Comparison of ENCODE assay signal across 15 cellular contexts in the genomic region with DNA sequence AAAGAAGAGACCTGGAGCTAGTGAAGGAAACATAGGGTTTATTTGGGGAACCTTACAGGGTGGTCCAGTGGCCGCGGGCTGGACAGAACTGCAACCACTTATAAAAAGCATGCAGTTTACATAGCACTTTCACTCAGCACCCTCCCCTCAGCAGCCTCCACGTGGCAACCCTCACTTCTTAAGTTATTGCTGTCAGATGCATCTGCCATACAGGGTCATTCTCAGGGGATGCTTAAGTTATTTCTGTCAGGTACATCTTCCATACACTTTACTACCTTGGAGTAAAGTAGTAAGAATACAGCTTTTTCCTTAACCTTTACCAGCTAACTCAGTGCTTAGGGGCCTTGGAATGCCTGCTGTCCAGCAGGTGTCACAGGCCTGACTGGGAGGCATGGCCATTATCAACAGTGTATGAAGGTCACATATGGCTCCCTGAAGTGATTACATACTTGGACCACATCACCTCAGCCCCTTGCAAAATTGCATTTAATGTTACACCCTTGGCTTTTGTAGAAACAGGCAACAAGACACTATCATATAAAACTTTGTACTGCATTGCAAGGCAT. TPM values are rescaled to one million over a fixed set of nuclear protein-coding genes. Genes with fewer than 3 reads are reported as not detected.
DNase-seq lines count a peak whose midpoint lies in the region; ATAC-seq and TF ChIP-seq lines count a peak whose summit lies in the region.
"Had no signal": no experiment of that assay in that cellular context is flagged by ENCODE, and none has a peak within 500 bp of the region (broad histone marks: within the 10 kb centered on the region; RNA-seq: fewer than 3 reads in every experiment).

No MANE protein-coding gene starts in this region.

- no peaks in the 10 kb centered on the region for H3K9me3 Mint-ChIP-seq in activated CD4-positive, alpha-beta T cell treated with anti-CD3 and anti-CD28 coated beads for 36 hours (ENCODE audit: low read depth)
- no peaks in the 10 kb centered on the region for H3K9me3 Mint-ChIP-seq in WTC11
- H3K9me3 Mint-ChIP-seq in nephron progenitor cell: no peaks in the 10 kb centered on the region
- H3K9me3 Mint-ChIP-seq: activated T-cell treated with anti-CD3 and anti-CD28 coated beads, Interleukin-2, amount 50 U/mL, for 4 hours had no signal

- H3K9me3 ChIP-seq in HEK293 (ENCODE audit: control insufficient read depth, insufficient read depth, low read depth, low read length): no peaks in the 10 kb centered on the region
- H3K9me3 ChIP-seq: neutrophil, stomach had no signal

- peaks cover 13 to 19% of the 10 kb centered on the region in 2 experiments for H3K36me3 ChIP-seq in HEK293 (ENCODE audit: control insufficient read depth in 2 of 2, insufficient read depth in 1 of 2, low read length in 2 of 2)

- H3K27ac Mint-ChIP-seq in activated CD4-positive, alpha-beta T cell treated with anti-CD3 and anti-CD28 coated beads for 36 hours: no peak overlapping the region
- H3K27ac Mint-ChIP-seq in WTC11 (no peak overlapping the region), nephron progenitor cell (no peak overlapping the region)

- H3K27me3 Mint-ChIP-seq in activated CD4-positive, alpha-beta T cell treated with anti-CD3 and anti-CD28 coated beads for 36 hours: no peaks in the 10 kb centered on the region
- H3K27me3 Mint-ChIP-seq in WTC11 (ENCODE audit: low read depth) (no peaks in the 10 kb centered on the region), nephron progenitor cell (ENCODE audit: low read depth, poor library complexity) (peaks cover 3% of the 10 kb centered on the region)

- no peak for ATAC-seq in activated CD4-positive, alpha-beta T cell treated with anti-CD3 and anti-CD28 coated beads for 36 hours
- ATAC-seq in WTC11 (no peak), HG03571 (IDR thresholded peaks at IDR 0.05; ENCODE audit: unreplicated experiment) (no peak)
- ATAC-seq: activated T-cell treated with anti-CD3 and anti-CD28 coated beads, Interleukin-2, amount 50 U/mL, for 4 hours; HCT116 had no signal

- no peak overlapping the region for H3K4me3 ChIP-seq in HEK293 (ENCODE audit: low read depth, low read length)
- H3K4me3 ChIP-seq: stomach had no signal

- intact Hi-C loops in activated CD4-positive, alpha-beta T cell treated with anti-CD3 and anti-CD28 coated beads for 36 hours (cut with DNase I, micrococcal nuclease): no loop called here

- H3K36me3 Mint-ChIP-seq in activated CD4-positive, alpha-beta T cell treated with anti-CD3 and anti-CD28 coated beads for 36 hours (ENCODE audit: low read depth): peaks cover 34% of the 10 kb centered on the region
- peaks cover 21% of the 10 kb centered on the region for H3K36me3 Mint-ChIP-seq in WTC11
- H3K36me3 Mint-ChIP-seq in nephron progenitor cell (ENCODE audit: low read depth): peaks cover 21% of the 10 kb centered on the region

- no peak overlapping the region for H3K27ac ChIP-seq in HEK293 (ENCODE audit: extremely low read depth, low read depth, low read length)
- H3K27ac ChIP-seq: neutrophil, stomach had no signal

- H3K4me3 Mint-ChIP-seq in activated CD4-positive, alpha-beta T cell treated with anti-CD3 and anti-CD28 coated beads for 36 hours: peak overlapping the region; percentile 92
- peak overlapping the region; percentile 96; the same call in 1 of the 2 replicates for H3K4me3 Mint-ChIP-seq in WTC11
- H3K4me3 Mint-ChIP-seq in nephron progenitor cell: peak overlapping the region; percentile 99

- DNase-seq in activated CD4-positive, alpha-beta T cell treated with anti-CD3 and anti-CD28 coated beads for 36 hours: no peak
- no peak for DNase-seq in activated CD4-positive, alpha-beta T cell treated with anti-CD3 and anti-CD28 coated beads, Interleukin-2, amount 50 U/mL, for 48 hours
- DNase-seq in WTC11 (ENCODE audit: low spot score) (no peak), nephron progenitor cell (no peak), HEK293T (ENCODE audit: extremely low spot score) (no peak)
- no peak for DNase-seq in activated CD4-positive, CD25-positive, alpha-beta regulatory T cell (lab: John Stamatoyannopoulos, UW)
- DNase-seq: activated CD4-positive, alpha-beta T cell treated with anti-CD3 and anti-CD28 coated beads for 1 hour; activated T-cell treated with anti-CD3 and anti-CD28 coated beads, Interleukin-2, amount 50 U/mL, for 4 hours; Calu3; NCI-H1048; stomach had no signal

- CTCF ChIA-PET in activated CD4-positive, alpha-beta T cell treated with anti-CD3 and anti-CD28 coated beads for 36 hours (lab: Charles Lee): interaction anchor here (0.9 to 1.4 kb wide), 2 partner anchors 38 to 40 kb away, joined by 3 read pairs; no protein-coding TSS in a partner anchor
- CTCF ChIA-PET in HEK293 (lab: Yijun Ruan, JAX) (interaction anchor here (0.6 to 4.3 kb wide), 4 partner anchors 38 to 713 kb away, joined by 3 to 39 read pairs (median 4); a partner anchor contains a TSS), WTC11 (lab: Charles Lee) (no interaction called here), HEK293T (lab: Yijun Ruan, JAX) (no interaction called here)

- TF ChIP-seq CTCF in HEK293 (tag by site-specific recombination; IDR thresholded peaks at IDR 0.05) (no peak), WTC11 (IDR thresholded peaks at IDR 0.05) (no peak), nephron progenitor cell (IDR thresholded peaks at IDR 0.05) (no peak)

- H3K4me1 Mint-ChIP-seq in activated CD4-positive, alpha-beta T cell treated with anti-CD3 and anti-CD28 coated beads for 36 hours: peaks cover 39% of the 10 kb centered on the region
- H3K4me1 Mint-ChIP-seq in WTC11 (peaks cover 25% of the 10 kb centered on the region), nephron progenitor cell (peaks cover 42% of the 10 kb centered on the region)

- POLR2A ChIA-PET in activated CD4-positive, alpha-beta T cell treated with anti-CD3 and anti-CD28 coated beads for 36 hours (lab: Charles Lee): interaction anchor here (0.6 to 0.7 kb wide), 2 partner anchors 12 to 134 kb away, joined by 3 read pairs; no protein-coding TSS in a partner anchor
- POLR2A ChIA-PET in HEK293 (lab: Yijun Ruan, JAX) (interaction anchor here (3.7 kb wide), 1 partner anchor 38 kb away, joined by 49 read pairs; a partner anchor contains a TSS), WTC11 (lab: Charles Lee) (no interaction called here), HEK293T (lab: Yijun Ruan, JAX) (interaction anchor here (0.6 to 0.9 kb wide), 2 partner anchors 8 to 38 kb away, joined by 3 read pairs; a partner anchor contains a TSS)

- peaks cover 12% of the 10 kb centered on the region for H3K4me1 ChIP-seq in HEK293 (ENCODE audit: control insufficient read depth, insufficient read depth, low read length)

TF ChIP-seq in HEK293, 187 proteins besides CTCF, POLR2A, EP300 and RAD21 (continues in another document):
- no peak for TF ChIP-seq ZBTB1 (tag by site-specific recombination; IDR thresholded peaks at IDR 0.05)

TF ChIP-seq in WTC11, 78 proteins besides CTCF, POLR2A, EP300 and RAD21 (continues in another document):
- TF ChIP-seq ZNF416 (CRISPR knock-in tag; IDR thresholded peaks at IDR 0.05): no peak
- no peak for TF ChIP-seq NFATC4 (CRISPR knock-in tag; IDR thresholded peaks at IDR 0.05)
- TF ChIP-seq, protein P1, sequence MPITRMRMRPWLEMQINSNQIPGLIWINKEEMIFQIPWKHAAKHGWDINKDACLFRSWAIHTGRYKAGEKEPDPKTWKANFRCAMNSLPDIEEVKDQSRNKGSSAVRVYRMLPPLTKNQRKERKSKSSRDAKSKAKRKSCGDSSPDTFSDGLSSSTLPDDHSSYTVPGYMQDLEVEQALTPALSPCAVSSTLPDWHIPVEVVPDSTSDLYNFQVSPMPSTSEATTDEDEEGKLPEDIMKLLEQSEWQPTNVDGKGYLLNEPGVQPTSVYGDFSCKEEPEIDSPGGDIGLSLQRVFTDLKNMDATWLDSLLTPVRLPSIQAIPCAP (CRISPR knock-in tag; IDR thresholded peaks at IDR 0.05): no peak
- TF ChIP-seq EMX1 (CRISPR knock-in tag; IDR thresholded peaks at IDR 0.05): no peak
- no peak for TF ChIP-seq SMAD4 (CRISPR knock-in tag; IDR thresholded peaks at IDR 0.05)
- no peak for TF ChIP-seq JUN (CRISPR knock-in tag; IDR thresholded peaks at IDR 0.05)
- TF ChIP-seq CREM (CRISPR knock-in tag; IDR thresholded peaks at IDR 0.05): no peak

TF ChIP-seq in HEK293T, 16 proteins besides CTCF, POLR2A, EP300 and RAD21:
- no peak for TF ChIP-seq LEF1 (IDR thresholded peaks at IDR 0.05; ENCODE audit: borderline replicate concordance)
- TF ChIP-seq SP1 (IDR thresholded peaks at IDR 0.05): no peak
- no peak for TF ChIP-seq FOXM1 (IDR thresholded peaks at IDR 0.05; ENCODE audit: borderline replicate concordance)
- no peak for TF ChIP-seq SUZ12 (IDR thresholded peaks at IDR 0.05)
- TF ChIP-seq CTBP1 (IDR thresholded peaks at IDR 0.05; ENCODE audit: borderline replicate concordance): no peak
- TF ChIP-seq TARDBP (IDR thresholded peaks at IDR 0.05): no peak
- no peak for TF ChIP-seq NFRKB (IDR thresholded peaks at IDR 0.05)
- no peak for TF ChIP-seq FOXA1 (IDR thresholded peaks at IDR 0.05)
- no peak for TF ChIP-seq ELF4 (IDR thresholded peaks at IDR 0.05)
- no peak for TF ChIP-seq FOXK2 (IDR thresholded peaks at IDR 0.05)
- TF ChIP-seq L3MBTL2 (conservative IDR thresholded peaks at IDR 0.05): no peak
- no peak for TF ChIP-seq ARNT (IDR thresholded peaks at IDR 0.05)
- no peak for TF ChIP-seq BHLHE40 (IDR thresholded peaks at IDR 0.05; ENCODE audit: borderline replicate concordance)
- TF ChIP-seq, protein P2, sequence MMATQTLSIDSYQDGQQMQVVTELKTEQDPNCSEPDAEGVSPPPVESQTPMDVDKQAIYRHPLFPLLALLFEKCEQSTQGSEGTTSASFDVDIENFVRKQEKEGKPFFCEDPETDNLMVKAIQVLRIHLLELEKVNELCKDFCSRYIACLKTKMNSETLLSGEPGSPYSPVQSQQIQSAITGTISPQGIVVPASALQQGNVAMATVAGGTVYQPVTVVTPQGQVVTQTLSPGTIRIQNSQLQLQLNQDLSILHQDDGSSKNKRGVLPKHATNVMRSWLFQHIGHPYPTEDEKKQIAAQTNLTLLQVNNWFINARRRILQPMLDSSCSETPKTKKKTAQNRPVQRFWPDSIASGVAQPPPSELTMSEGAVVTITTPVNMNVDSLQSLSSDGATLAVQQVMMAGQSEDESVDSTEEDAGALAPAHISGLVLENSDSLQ (IDR thresholded peaks at IDR 0.05): no peak
- no peak for TF ChIP-seq HDGF (IDR thresholded peaks at IDR 0.05; ENCODE audit: borderline replicate concordance)

RNA-seq across cellular contexts. Expression of a gene that starts 2.0 kb away (rescaled TPM):
- total RNA-seq in activated CD4-positive, alpha-beta T cell treated with anti-CD3 and anti-CD28 coated beads for 36 hours: 10 to 100 TPM; 92.8 to 97.3 TPM
- total RNA-seq in WTC11 (2021): 65.3 to 76.1 TPM (median 66.5 TPM) in 3 replicates

RNA-seq across cellular contexts. Expression of a gene that starts 38.7 kb away (rescaled TPM):
- 10 to 100 TPM; 14.7 to 21.9 TPM for total RNA-seq in activated CD4-positive, alpha-beta T cell treated with anti-CD3 and anti-CD28 coated beads for 36 hours
- 11.8 to 16.3 TPM (median 15.5 TPM) in 3 replicates for total RNA-seq in WTC11 (2021)

Comparison
In these comparisons a context has a peak if more than half of its experiments do, and no peak if none do; other contexts are left out.
1. CTCF ChIA-PET loops: an anchor here in activated CD4-positive, alpha-beta T cell treated with anti-CD3 and anti-CD28 coated beads for 36 hours (0.9 to 1.4 kb wide) and HEK293 (0.6 to 4.3 kb wide); none called in WTC11 and HEK293T.